ENCODE assay signal across 16 cellular contexts in genomic region chr2:29193111-29193510, GRCh38.
A peak's percentile ranks its signal among the peaks of the same experiment; 100 is the strongest.
DNase-seq lines count a peak whose midpoint lies in the region; ATAC-seq and TF ChIP-seq lines count a peak whose summit lies in the region.
"Had no signal": no experiment of that assay in that cellular context is flagged by ENCODE, and none has a peak within 500 bp of the region (broad histone marks: within the 10 kb centered on the region; RNA-seq: fewer than 3 reads in every experiment).

No MANE protein-coding gene starts in this region.

- no CpG with 5 or more reads among the region's 12 CpGs for WGBS in neuronal stem cell (ENCODE audit: extremely low coverage in 2 of 2, insufficient read length in 2 of 2, insufficient replicate concordance in 1 of 2), 2 donors

- H3K27me3 Mint-ChIP-seq in GM23338 (ENCODE audit: insufficient read depth, low read depth, poor library complexity), result peaks cover 4% of the 10 kb centered on the region
- H3K27me3 Mint-ChIP-seq: CD8-positive, alpha-beta memory T cell had no signal

- no peaks in the 10 kb centered on the region for H3K27me3 ChIP-seq in GM23338 (ENCODE audit: insufficient read depth)
- H3K27me3 ChIP-seq in SJSA1 (replicated peaks), result no peaks in the 10 kb centered on the region
- no peaks in the 10 kb centered on the region for H3K27me3 ChIP-seq in neuronal stem cell (ENCODE audit: control insufficient read depth in 3 of 3, insufficient read depth in 3 of 3, low read depth in 1 of 3, low read length in 3 of 3)
- H3K27me3 ChIP-seq: BE2C had no signal

- H3K4me3 Mint-ChIP-seq in GM23338, result no peak overlapping the region
- H3K4me3 Mint-ChIP-seq: CD4-positive, CD25-positive, alpha-beta regulatory T cell; CD8-positive, alpha-beta memory T cell had no signal

- H3F3A ChIP-seq in GM23338 (replicated peaks; ENCODE audit: low read depth), result no peaks in the 10 kb centered on the region

- H3K4me1 ChIP-seq in GM23338 (ENCODE audit: insufficient read depth) (no peaks in the 10 kb centered on the region), SJSA1 (replicated peaks) (peaks cover 14% of the 10 kb centered on the region), neuronal stem cell (ENCODE audit: control insufficient read depth in 2 of 2, insufficient read depth in 1 of 2, low read depth in 1 of 2, low read length in 2 of 2) (no peaks in the 10 kb centered on the region)

- H3K79me1 ChIP-seq in neuronal stem cell (ENCODE audit: low read depth, low read length), result no peaks in the 10 kb centered on the region

- ATAC-seq in GM23338, result no peak
- ATAC-seq: HCT116, HepG2 had no signal

- no peaks in the 10 kb centered on the region for H3K36me3 Mint-ChIP-seq in GM23338 (ENCODE audit: low read depth)

- H3K79me2 ChIP-seq in GM23338 (replicated peaks; ENCODE audit: insufficient read depth), result no peaks in the 10 kb centered on the region

- no peak overlapping the region for H4K8ac ChIP-seq in neuronal stem cell (ENCODE audit: low read depth, low read length)

- H3K14ac ChIP-seq in neuronal stem cell (ENCODE audit: low read length), result no peak overlapping the region

- no peaks in the 10 kb centered on the region for H3K9me2 ChIP-seq in GM23338 (ENCODE audit: insufficient read depth)

- no peak overlapping the region for H2AK5ac ChIP-seq in neuronal stem cell (ENCODE audit: low read depth, low read length)

- H3K4me3 ChIP-seq in GM23338 (no peak overlapping the region), SJSA1 (no peak overlapping the region), neuronal stem cell (ENCODE audit: low read length in 2 of 2) (no peak overlapping the region)

- H2BK15ac ChIP-seq in neuronal stem cell (ENCODE audit: low read length), result no peak overlapping the region

- intact Hi-C loops in head of caudate nucleus (cut with DNase I), result loop anchor here (10.0 kb wide), 1 partner anchor 128 kb away; no protein-coding TSS in a partner anchor

- H3K4me2 ChIP-seq in GM23338 (no peak overlapping the region), neuronal stem cell (ENCODE audit: insufficient read depth, low read length, poor library complexity, severe bottlenecking) (no peak overlapping the region)

- H2AFZ ChIP-seq in GM23338 (0 out of 2 replicates have a peak overlapping the region, but pooled peaks have one; percentile 5), neuronal stem cell (ENCODE audit: low read length) (no peak overlapping the region)

- peak overlapping the region; percentile 29 for H3K18ac ChIP-seq in neuronal stem cell (ENCODE audit: low read length)

- no peak for DNase-seq in GM23338 (ENCODE audit: low spot score)
- no peak for DNase-seq in SJSA1 (ENCODE audit: low read depth in 1 of 2, low spot score in 2 of 2)
- no peak for DNase-seq in neuronal stem cell (ENCODE audit: low spot score)
- DNase-seq in head of caudate nucleus, result no peak
- no peak for DNase-seq in medulla oblongata (ENCODE audit: extremely low spot score)
- DNase-seq in NCI-H2081 treated with DMSO at 0.1 percent for 48 hours (lab: John Stamatoyannopoulos, UW), result no peak
- DNase-seq: ACHN; BE2C; C1 segment of cervical spinal cord; CD4-positive, CD25-positive, alpha-beta regulatory T cell; CD8-positive, alpha-beta memory T cell; COR-L47; GOT3; H7 had no signal

- H3K23ac ChIP-seq in neuronal stem cell (ENCODE audit: low read depth, low read length, poor library complexity), result no peak overlapping the region

- no peaks in the 10 kb centered on the region for H4K20me1 ChIP-seq in GM23338 (replicated peaks; ENCODE audit: insufficient read depth)

- no peak for TF ChIP-seq CTCF in GM23338 (conservative IDR thresholded peaks at IDR 0.05; ENCODE audit: low read depth in 2 of 2)

- H3K36me3 ChIP-seq in GM23338 (ENCODE audit: insufficient read depth) (no peaks in the 10 kb centered on the region), SJSA1 (no peaks in the 10 kb centered on the region), neuronal stem cell (replicated peaks in 1 of 2; ENCODE audit: control insufficient read depth in 2 of 2, insufficient read depth in 2 of 2, low read length in 2 of 2) (peaks cover 0 to 25% of the 10 kb centered on the region in 2 donors)
- H3K36me3 ChIP-seq: BE2C had no signal

- no peak overlapping the region for H3K4ac ChIP-seq in neuronal stem cell (ENCODE audit: low read length)

- peaks cover 1% of the 10 kb centered on the region; the same call in 1 of the 3 replicates for H3K9me3 Mint-ChIP-seq in GM23338
- H3K9me3 Mint-ChIP-seq: CD4-positive, CD25-positive, alpha-beta regulatory T cell; CD8-positive, alpha-beta memory T cell had no signal

- H3K4me1 Mint-ChIP-seq in GM23338, result no peaks in the 10 kb centered on the region

- no peaks in the 10 kb centered on the region for H3K9me3 ChIP-seq in SJSA1 (replicated peaks)
- no peaks in the 10 kb centered on the region for H3K9me3 ChIP-seq in neuronal stem cell (replicated peaks in 1 of 2; ENCODE audit: control insufficient read depth in 2 of 2, insufficient read depth in 1 of 2, low read depth in 1 of 2, low read length in 2 of 2)
- H3K9me3 ChIP-seq: BE2C had no signal

- H2BK12ac ChIP-seq in neuronal stem cell (ENCODE audit: low read length), result no peak overlapping the region

- H2BK5ac ChIP-seq in neuronal stem cell (ENCODE audit: low read length), result no peak overlapping the region

- H3K9ac ChIP-seq in neuronal stem cell (ENCODE audit: low read depth, low read length, poor library complexity), result no peak overlapping the region

- no peak overlapping the region for H3K27ac Mint-ChIP-seq in GM23338

- H3K27ac ChIP-seq in GM23338 (ENCODE audit: low read depth), result no peak overlapping the region
- H3K27ac ChIP-seq in SJSA1, result peak overlapping the region; percentile 26; the same call in 1 of the 2 replicates
- H3K27ac ChIP-seq in neuronal stem cell (replicated peaks; ENCODE audit: low read length), result no peak overlapping the region

- H4K91ac ChIP-seq in neuronal stem cell (ENCODE audit: low read depth, low read length, poor library complexity), result no peak overlapping the region

- no peak overlapping the region for H2BK120ac ChIP-seq in neuronal stem cell (ENCODE audit: low read depth, low read length)

TF ChIP-seq in GM23338, 12 proteins besides CTCF, POLR2A, EP300 and RAD21 (continues in another document):
- TF ChIP-seq ZNF114 (CRISPR knock-in tag; IDR thresholded peaks at IDR 0.05), result no peak
- TF ChIP-seq ZNF331 (CRISPR knock-in tag; IDR thresholded peaks at IDR 0.05; ENCODE audit: low read depth), result no peak
- TF ChIP-seq EZH2phosphoT487 (IDR thresholded peaks at IDR 0.05; ENCODE audit: unreplicated experiment), result no peak
- no peak for TF ChIP-seq STAT1 (IDR thresholded peaks at IDR 0.05; ENCODE audit: unreplicated experiment)
- no peak for TF ChIP-seq CREB1 (CRISPR knock-in tag; IDR thresholded peaks at IDR 0.05; ENCODE audit: low read depth)
- TF ChIP-seq POLR2AphosphoS5 (IDR thresholded peaks at IDR 0.05; ENCODE audit: low read depth), result no peak
- no peak for TF ChIP-seq REST (IDR thresholded peaks at IDR 0.05; ENCODE audit: unreplicated experiment)
- no peak for TF ChIP-seq JUNB (IDR thresholded peaks at IDR 0.05; ENCODE audit: unreplicated experiment)
- TF ChIP-seq NANOG (IDR thresholded peaks at IDR 0.05; ENCODE audit: borderline replicate concordance), result no peak
- no peak for TF ChIP-seq EZH2 (IDR thresholded peaks at IDR 0.05; ENCODE audit: low read depth, unreplicated experiment)
